In the genomic region with DNA sequence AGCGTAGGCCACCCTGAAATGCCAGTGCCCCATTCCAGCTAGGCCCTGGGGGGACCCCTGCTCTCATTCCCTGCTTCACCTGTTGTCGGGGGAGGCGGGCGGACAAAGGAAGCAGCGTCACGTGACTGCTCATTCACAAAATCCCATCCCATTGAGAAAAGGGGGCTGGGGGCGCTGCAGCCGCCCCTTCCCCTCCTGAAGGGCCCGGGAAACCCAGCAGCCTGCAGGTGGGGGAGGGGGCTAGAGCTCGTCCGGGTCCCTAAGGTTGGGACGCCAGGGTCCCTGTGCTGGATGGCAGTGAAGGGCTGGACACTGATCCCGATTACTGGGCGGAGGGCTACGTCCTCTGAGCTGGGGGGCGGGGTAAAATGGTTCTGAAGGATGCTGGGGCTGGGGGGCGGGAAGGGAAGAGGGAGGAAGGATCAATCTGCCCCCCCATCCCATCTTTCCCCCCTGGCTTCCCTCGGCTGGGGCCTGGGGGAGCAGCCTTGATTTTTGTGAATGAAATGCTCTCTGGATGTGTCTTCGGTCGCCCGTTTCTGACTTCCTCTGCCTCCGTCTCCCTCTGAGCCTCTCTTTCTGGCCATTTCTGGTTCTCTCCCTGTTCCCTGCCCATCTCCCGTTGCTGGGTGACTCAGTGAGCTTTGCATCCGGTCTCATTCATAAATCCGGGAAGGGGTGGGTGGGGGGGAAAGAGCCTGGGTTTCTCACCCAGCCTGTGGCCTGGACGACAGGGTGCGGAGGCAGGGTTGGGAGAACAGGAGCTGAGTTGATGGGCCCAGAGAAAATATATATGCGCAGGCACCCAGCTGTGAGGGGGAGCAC, we compare ENCODE assay signal across 8 cellular contexts. TPM values are rescaled to one million over a fixed set of nuclear protein-coding genes. Genes with fewer than 3 reads are reported as not detected.
DNase-seq lines count a peak whose midpoint lies in the region; FAIRE-seq and TF ChIP-seq lines count a peak whose summit lies in the region.

No MANE protein-coding gene starts in this region.

- FAIRE-seq in RCC 7860 (lab: Jason Lieb, UNC) = no peak

- H3K9me3 Mint-ChIP-seq in activated T-cell treated with anti-CD3 and anti-CD28 coated beads, Interleukin-2, amount 50 U/mL, for 24 hours = no peaks in the 10 kb centered on the region
- H3K9me3 Mint-ChIP-seq in endothelial cell (ENCODE audit: unreplicated experiment) (no peaks in the 10 kb centered on the region), neural crest cell (peaks cover 2% of the 10 kb centered on the region)

- TF ChIP-seq CTCF in endothelial cell (IDR thresholded peaks at IDR 0.05; ENCODE audit: unreplicated experiment) = no peak
- TF ChIP-seq CTCF in neural crest cell (conservative IDR thresholded peaks at IDR 0.05) = no peak
- no peak for TF ChIP-seq CTCF in GM20000 (IDR thresholded peaks at IDR 0.05; ENCODE audit: extremely low read depth, missing control alignments)

- H3K36me3 Mint-ChIP-seq in activated T-cell treated with anti-CD3 and anti-CD28 coated beads, Interleukin-2, amount 50 U/mL, for 24 hours (ENCODE audit: low read depth) = peaks cover 14% of the 10 kb centered on the region
- H3K36me3 Mint-ChIP-seq in endothelial cell (ENCODE audit: low read depth, unreplicated experiment) = peaks cover 8% of the 10 kb centered on the region
- H3K36me3 Mint-ChIP-seq in neural crest cell (ENCODE audit: low read depth) = peaks cover 17% of the 10 kb centered on the region

- H3K4me3 Mint-ChIP-seq in activated T-cell treated with anti-CD3 and anti-CD28 coated beads, Interleukin-2, amount 50 U/mL, for 24 hours = peak overlapping the region; percentile 45
- H3K4me3 Mint-ChIP-seq in endothelial cell (ENCODE audit: unreplicated experiment) (peak overlapping the region; percentile 89), neural crest cell (peak overlapping the region; percentile 92)

- peaks cover 26% of the 10 kb centered on the region for H3K27me3 Mint-ChIP-seq in activated T-cell treated with anti-CD3 and anti-CD28 coated beads, Interleukin-2, amount 50 U/mL, for 24 hours
- peaks cover 27% of the 10 kb centered on the region for H3K27me3 Mint-ChIP-seq in endothelial cell (ENCODE audit: unreplicated experiment)
- peaks cover 7% of the 10 kb centered on the region for H3K27me3 Mint-ChIP-seq in neural crest cell (ENCODE audit: low read depth)

- H3K27ac Mint-ChIP-seq in activated T-cell treated with anti-CD3 and anti-CD28 coated beads, Interleukin-2, amount 50 U/mL, for 24 hours = peak overlapping the region; percentile 15
- H3K27ac Mint-ChIP-seq in endothelial cell (ENCODE audit: unreplicated experiment) = no peak overlapping the region
- peak overlapping the region; percentile 89 for H3K27ac Mint-ChIP-seq in neural crest cell (ENCODE audit: unreplicated experiment)

- peaks cover 39% of the 10 kb centered on the region for H3K4me1 Mint-ChIP-seq in activated T-cell treated with anti-CD3 and anti-CD28 coated beads, Interleukin-2, amount 50 U/mL, for 24 hours (ENCODE audit: low read depth)
- H3K4me1 Mint-ChIP-seq in endothelial cell (ENCODE audit: unreplicated experiment) (peaks cover 15% of the 10 kb centered on the region), neural crest cell (peaks cover 43% of the 10 kb centered on the region)

- DNase-seq in activated T-cell treated with anti-CD3 and anti-CD28 coated beads, Interleukin-2, amount 50 U/mL, for 24 hours = no peak
- DNase-seq in activated T-cell treated with anti-CD3 and anti-CD28 coated beads, Interleukin-2, amount 50 U/mL, for 1 hour = no peak
- DNase-seq in RCC 7860 (ENCODE audit: low spot score) (peak; percentile 40), endothelial cell (ENCODE audit: low spot score) (peak; percentile 15), neural crest cell (ENCODE audit: low read depth, low spot score) (peak; percentile 24), GM20000 (ENCODE audit: low spot score) (no peak), NCI-H526 treated with DMSO at 0.1 percent for 48 hours (lab: John Stamatoyannopoulos, UW) (no peak)
- no peak for DNase-seq in stimulated activated CD4-positive, alpha-beta T cell treated with anti-CD3 and anti-CD28 coated beads, Interleukin-2, amount 100 ng/mL, for 48 hours

RNA-seq across cellular contexts. Expression of gene SPRED3, which starts 0.8 kb away (rescaled TPM):
- total RNA-seq in endothelial cell (ENCODE audit: unreplicated experiment) (3.2 TPM), neural crest cell (11.2 and 12.0 TPM in 2 replicates)

RNA-seq across cellular contexts. Expression of gene GGN, which starts 1.5 kb away (rescaled TPM):
- total RNA-seq in endothelial cell (ENCODE audit: unreplicated experiment) (0.74 TPM), neural crest cell (1.4 and 2.2 TPM in 2 replicates)

RNA-seq across cellular contexts. Expression of gene FAM98C, which starts 13.6 kb away (rescaled TPM):
- total RNA-seq in endothelial cell (ENCODE audit: unreplicated experiment) (10.6 TPM), neural crest cell (10.6 and 11.8 TPM in 2 replicates)

RNA-seq across cellular contexts. Expression of gene PSMD8, which starts 14.9 kb away (rescaled TPM):
- total RNA-seq in endothelial cell (ENCODE audit: unreplicated experiment) (137 TPM), neural crest cell (186 and 190 TPM in 2 replicates)

RNA-seq across cellular contexts. Expression of gene RASGRP4, which starts 36.7 kb away (rescaled TPM):
- 8.1 TPM for total RNA-seq in endothelial cell (ENCODE audit: unreplicated experiment)
- total RNA-seq in neural crest cell = 0.43 and 0.58 TPM in 2 replicates

Comparison
In these comparisons a context has a peak if more than half of its experiments do, and no peak if none do; other contexts are left out.
1. DNase-seq: peak in RCC 7860 (single experiment), endothelial cell (single experiment) and neural crest cell (single experiment); none in activated T-cell treated with anti-CD3 and anti-CD28 coated beads, Interleukin-2, amount 50 U/mL, for 24 hours (single experiment), activated T-cell treated with anti-CD3 and anti-CD28 coated beads, Interleukin-2, amount 50 U/mL, for 1 hour (single experiment), GM20000 (single experiment), NCI-H526 treated with DMSO at 0.1 percent for 48 hours (single experiment) and stimulated activated CD4-positive, alpha-beta T cell treated with anti-CD3 and anti-CD28 coated beads, Interleukin-2, amount 100 ng/mL, for 48 hours (0 of 2).
2. Peak in every context shown above with its lines, with median percentiles within 50 percentile points of each other: H3K4me3 Mint-ChIP-seq.